Comparison of ENCODE assay signal across 14 cellular contexts in genomic region chr11:3971756-3972404, GRCh38.
DNase-seq lines count a peak whose midpoint lies in the region; ATAC-seq and TF ChIP-seq lines count a peak whose summit lies in the region.
"Had no signal": no experiment of that assay in that cellular context is flagged by ENCODE, and none has a peak within 500 bp of the region (broad histone marks: within the 10 kb centered on the region; RNA-seq: fewer than 3 reads in every experiment).

No MANE protein-coding gene starts in this region.

- TF ChIP-seq POLR2A in esophagus muscularis mucosa (IDR thresholded peaks at IDR 0.05; ENCODE audit: low read depth) = no peak

- H3K4me3 Mint-ChIP-seq in activated T-cell treated with anti-CD3 and anti-CD28 coated beads, Interleukin-2, amount 50 U/mL, for 72 hours = peak overlapping the region in 1 of 2 donors; percentile 36
- H3K4me3 Mint-ChIP-seq: brain; T-helper 2 cell treated with Interferon-gamma antibody and Interleukin-4, amounts not matched to agents 5 μg/mL and 100 μg/mL, for 36 hours had no signal

- no peak for ATAC-seq in activated T-cell treated with anti-CD3 and anti-CD28 coated beads, Interleukin-2, amount 50 U/mL, for 72 hours (replicated peaks in 1 of 2)
- no peak for ATAC-seq in GM21723 (IDR thresholded peaks at IDR 0.05; ENCODE audit: unreplicated experiment)

- H3K27ac ChIP-seq in esophagus muscularis mucosa (replicated peaks in 1 of 4) = peak overlapping the region; percentile 16 to 27 (median 22)

- WGBS in esophagus muscularis mucosa = 58% methylated on average over 2 of the region's 2 CpGs

- H3K4me1 ChIP-seq in esophagus muscularis mucosa = peaks cover 0 to 45% (median 41%) of the 10 kb centered on the region in 4 donors

- peak overlapping the region; percentile 80 for H3K27ac Mint-ChIP-seq in activated T-cell treated with anti-CD3 and anti-CD28 coated beads, Interleukin-2, amount 50 U/mL, for 72 hours
- H3K27ac Mint-ChIP-seq: T-helper 2 cell treated with Interferon-gamma antibody and Interleukin-4, amounts not matched to agents 5 μg/mL and 100 μg/mL, for 36 hours had no signal

- H3K27me3 Mint-ChIP-seq in activated T-cell treated with anti-CD3 and anti-CD28 coated beads, Interleukin-2, amount 50 U/mL, for 72 hours (ENCODE audit: low read depth) = no peaks in the 10 kb centered on the region
- H3K27me3 Mint-ChIP-seq: brain had no signal

- peak in 1 of 3 experiments; percentile 22 for TF ChIP-seq CTCF in esophagus muscularis mucosa (IDR thresholded peaks at IDR 0.05)

- peaks cover 0 to 11% (median 0%) of the 10 kb centered on the region in 4 donors for H3K36me3 ChIP-seq in esophagus muscularis mucosa

- no peaks in the 10 kb centered on the region for H3K9me3 Mint-ChIP-seq in activated T-cell treated with anti-CD3 and anti-CD28 coated beads, Interleukin-2, amount 50 U/mL, for 72 hours
- H3K9me3 Mint-ChIP-seq: brain; T-helper 2 cell treated with Interferon-gamma antibody and Interleukin-4, amounts not matched to agents 5 μg/mL and 100 μg/mL, for 36 hours had no signal

- TF ChIP-seq EP300 in esophagus muscularis mucosa (IDR thresholded peaks at IDR 0.05) = no peak

- no peaks in the 10 kb centered on the region for H3K9me3 ChIP-seq in esophagus muscularis mucosa

- no peak overlapping the region for H3K4me3 ChIP-seq in esophagus muscularis mucosa
- H3K4me3 ChIP-seq: lung had no signal

- H3K36me3 Mint-ChIP-seq in activated T-cell treated with anti-CD3 and anti-CD28 coated beads, Interleukin-2, amount 50 U/mL, for 72 hours (ENCODE audit: insufficient read depth in 2 of 2) = peaks cover 15 to 17% of the 10 kb centered on the region in 2 donors

- DNase-seq in activated T-cell treated with anti-CD3 and anti-CD28 coated beads, Interleukin-2, amount 50 U/mL, for 72 hours = no peak
- DNase-seq in activated T-cell treated with anti-CD3 and anti-CD28 coated beads, Interleukin-2, amount 50 U/mL, for 48 hours = no peak
- DNase-seq in OCI-M1 (lab: John Stamatoyannopoulos, UW) (peak; percentile 11), esophagus muscularis mucosa (ENCODE audit: extremely low spot score) (no peak), stromal cell of bone marrow (ENCODE audit: low read depth) (peak; percentile 33), LoVo (ENCODE audit: low spot score) (no peak), NCI-H1694 (lab: John Stamatoyannopoulos, UW) (no peak)
- DNase-seq: NCI-H187; posterior cingulate gyrus; stimulated activated CD4-positive, alpha-beta T cell treated with anti-CD3 and anti-CD28 coated beads, Interleukin-2, amount 100 ng/mL, for 48 hours had no signal

- H3K4me1 Mint-ChIP-seq in activated T-cell treated with anti-CD3 and anti-CD28 coated beads, Interleukin-2, amount 50 U/mL, for 72 hours (ENCODE audit: low read depth) = peaks cover 69% of the 10 kb centered on the region
- H3K4me1 Mint-ChIP-seq: brain had no signal

- H3K27me3 ChIP-seq in esophagus muscularis mucosa = no peaks in the 10 kb centered on the region

- intact Hi-C loops in esophagus muscularis mucosa (cut with DNase I) = no loop called here

Comparison
In these comparisons a context has a peak if more than half of its experiments do, and no peak if none do; other contexts are left out.
1. DNase-seq: peak in OCI-M1 (single experiment) and stromal cell of bone marrow (single experiment); none in activated T-cell treated with anti-CD3 and anti-CD28 coated beads, Interleukin-2, amount 50 U/mL, for 72 hours (0 of 2), activated T-cell treated with anti-CD3 and anti-CD28 coated beads, Interleukin-2, amount 50 U/mL, for 48 hours (0 of 2), esophagus muscularis mucosa (single experiment), LoVo (single experiment) and NCI-H1694 (single experiment).